ENCODE assay signal across 1 cellular context in genomic region chr19:45076851-45077730, GRCh38.
TF ChIP-seq lines count a peak whose summit lies in the region.

No MANE protein-coding gene starts in this region.

TF ChIP-seq in GM12878, 131 proteins besides CTCF, POLR2A, EP300 and RAD21:
- no peak for TF ChIP-seq CEBPB (IDR thresholded peaks at IDR 0.05; ENCODE audit: borderline replicate concordance in 1 of 2, low read depth in 2 of 2, low read length in 2 of 2)
- TF ChIP-seq ASH2L (IDR thresholded peaks at IDR 0.05; ENCODE audit: borderline replicate concordance, low read depth) = no peak
- no peak for TF ChIP-seq ZBTB33 (IDR thresholded peaks at IDR 0.05)
- no peak for TF ChIP-seq CHD1 (IDR thresholded peaks at IDR 0.05; ENCODE audit: low read depth, low read length)
- peak; percentile 42; the same call in 1 of the 2 replicates for TF ChIP-seq ZBTB40 (IDR thresholded peaks at IDR 0.05; ENCODE audit: borderline replicate concordance)
- TF ChIP-seq HDGF (IDR thresholded peaks at IDR 0.05) = no peak
- no peak for TF ChIP-seq GABPA (IDR thresholded peaks at IDR 0.05; ENCODE audit: low read depth)
- no peak for TF ChIP-seq MEF2A (IDR thresholded peaks at IDR 0.05; ENCODE audit: insufficient read depth, low read depth, low read length)
- peak; percentile 96 for TF ChIP-seq MLLT1 (IDR thresholded peaks at IDR 0.05)
TF ChIP-seq in GM12878: peak in this region for 2.
